ENCODE assay signal across 21 cellular contexts in the genomic region with DNA sequence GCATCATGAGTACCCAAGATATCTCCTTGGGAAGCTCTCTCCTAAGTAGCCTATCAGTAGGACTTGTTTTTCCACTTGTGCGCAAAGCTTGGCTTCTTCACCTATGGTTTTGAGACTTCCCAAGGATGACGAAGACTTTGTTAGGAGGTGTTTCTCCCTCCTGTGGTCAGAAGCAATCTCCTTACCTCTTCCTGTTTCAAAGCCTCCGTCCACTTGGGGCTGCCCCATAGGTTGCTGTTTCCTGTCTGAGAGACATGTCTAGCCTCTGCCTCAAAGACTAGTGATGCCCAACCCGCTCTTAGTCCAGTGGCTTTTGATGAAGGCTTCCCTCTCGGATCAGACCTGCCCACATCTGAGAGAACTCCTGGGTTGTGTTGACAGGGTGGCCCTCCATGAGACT.
DNase-seq lines count a peak whose midpoint lies in the region; ATAC-seq, FAIRE-seq and TF ChIP-seq lines count a peak whose summit lies in the region.
"Had no signal": no experiment of that assay in that cellular context is flagged by ENCODE, and none has a peak within 500 bp of the region (broad histone marks: within the 10 kb centered on the region; RNA-seq: fewer than 3 reads in every experiment).

No MANE protein-coding gene starts in this region.

- H3K9me1 ChIP-seq in K562 (ENCODE audit: control insufficient read depth, insufficient read depth, low read length), result no peaks in the 10 kb centered on the region

- POLR2A ChIA-PET in activated CD8-positive, alpha-beta T cell treated with anti-CD3 and anti-CD28 coated beads for 36 hours (lab: Charles Lee), result no interaction called here
- POLR2A ChIA-PET in activated CD8-positive, alpha-beta T cell treated with anti-CD3 and anti-CD28 coated beads, Interleukin-2, amount 10 ng/mL, durations not matched to agents 7 days and 5 days (lab: Charles Lee), result no interaction called here
- POLR2A ChIA-PET in K562 (lab: Yijun Ruan, JAX), result interaction anchor here (1.1 kb wide), 1 partner anchor 14 kb away, joined by 4 read pairs; no protein-coding TSS in a partner anchor

- no peak for FAIRE-seq in K562 (lab: Jason Lieb, UNC)
- FAIRE-seq: A549 had no signal

- H3K27ac ChIP-seq in K562 (ENCODE audit: extremely low read depth, low read depth, low read length) (no peak overlapping the region), WERI-Rb-1 (no peak overlapping the region)
- H3K27ac ChIP-seq: A549, cardiac muscle cell, esophagus muscularis mucosa, GM23248, transverse colon had no signal

- H3K4me1 ChIP-seq in K562 (replicated peaks in 1 of 2; ENCODE audit: control insufficient read depth in 2 of 2, insufficient read depth in 2 of 2, low read length in 2 of 2), result peaks cover 0 to 2% of the 10 kb centered on the region in 2 experiments; a peak in 1 of 5 replicates

- no peak; a peak in 1 of 4 replicates for TF ChIP-seq RAD21 in K562 (CRISPR knock-in tag; conservative IDR thresholded peaks at IDR 0.05 in 1 of 2, IDR thresholded peaks at IDR 0.05 in 1 of 2)

- H3K36me3 ChIP-seq in K562 (ENCODE audit: control insufficient read depth, insufficient read depth, low read length), result no peaks in the 10 kb centered on the region
- no peaks in the 10 kb centered on the region for H3K36me3 ChIP-seq in WERI-Rb-1
- H3K36me3 ChIP-seq: cardiac muscle cell had no signal

- no peak for ATAC-seq in activated CD8-positive, alpha-beta T cell treated with anti-CD3 and anti-CD28 coated beads for 36 hours
- no peak for ATAC-seq in activated CD8-positive, alpha-beta T cell treated with anti-CD3 and anti-CD28 coated beads, Interleukin-2, amount 10 ng/mL, durations not matched to agents 7 days and 5 days
- ATAC-seq in HG03108 (IDR thresholded peaks at IDR 0.05; ENCODE audit: unreplicated experiment) (peak; percentile 74), K562 (no peak), HG03175 (IDR thresholded peaks at IDR 0.05; ENCODE audit: unreplicated experiment) (no peak)
- ATAC-seq in stimulated activated memory B cell treated with anti-CD40 and anti-IgM and Interleukin-4, amounts not matched to agents 10 μg/mL and 1 μg/mL and 100 μg/mL, for 72 hours, result peak; percentile 44
- ATAC-seq: A549 had no signal

- H3K4me1 Mint-ChIP-seq in activated CD8-positive, alpha-beta T cell treated with anti-CD3 and anti-CD28 coated beads for 36 hours (ENCODE audit: low read depth), result peaks cover 43% of the 10 kb centered on the region
- H3K4me1 Mint-ChIP-seq in activated CD8-positive, alpha-beta T cell treated with anti-CD3 and anti-CD28 coated beads, Interleukin-2, amount 10 ng/mL, durations not matched to agents 7 days and 5 days (ENCODE audit: low read depth), result peaks cover 41% of the 10 kb centered on the region
- H3K4me1 Mint-ChIP-seq in stimulated activated memory B cell treated with anti-CD40 and anti-IgM and Interleukin-4, amounts not matched to agents 10 μg/mL and 1 μg/mL and 100 μg/mL, for 72 hours, result peaks cover 33% of the 10 kb centered on the region

- in situ Hi-C loops in K562 (cut with MboI), result no loop called here

- H3K79me2 ChIP-seq in K562 (ENCODE audit: control insufficient read depth, insufficient read depth, low read length), result no peaks in the 10 kb centered on the region

- no peak for TF ChIP-seq POLR2A in K562 (conservative IDR thresholded peaks at IDR 0.05)

- no peak for TF ChIP-seq EP300 in K562 (IDR thresholded peaks at IDR 0.05; ENCODE audit: low read length)

- DNase-seq in activated CD8-positive, alpha-beta T cell treated with anti-CD3 and anti-CD28 coated beads for 36 hours, result peak; percentile 18
- no peak for DNase-seq in activated CD8-positive, alpha-beta T cell treated with anti-CD3 and anti-CD28 coated beads, Interleukin-2, amount 10 ng/mL, durations not matched to agents 7 days and 5 days
- DNase-seq in K562 (ENCODE audit: extremely low read depth in 1 of 4, low spot score in 3 of 4) (no peak), COLO668 (lab: John Stamatoyannopoulos, UW; ENCODE audit: unreplicated experiment) (no peak), WERI-Rb-1 (no peak)
- DNase-seq: activated CD4-positive, alpha-beta T cell treated with anti-CD3 and anti-CD28 coated beads for 48 hours; DMS79 treated with DMSO at 0.1 percent for 48 hours; GM23248; Kasumi-1; NCI-H1105 treated with DMSO at 0.1 percent for 48 hours; NCI-H748 treated with DMSO at 0.1 percent for 48 hours; SIG-M5; T1000; transverse colon had no signal

- no peaks in the 10 kb centered on the region for H3K9me3 Mint-ChIP-seq in activated CD8-positive, alpha-beta T cell treated with anti-CD3 and anti-CD28 coated beads for 36 hours
- no peaks in the 10 kb centered on the region for H3K9me3 Mint-ChIP-seq in activated CD8-positive, alpha-beta T cell treated with anti-CD3 and anti-CD28 coated beads, Interleukin-2, amount 10 ng/mL, durations not matched to agents 7 days and 5 days (ENCODE audit: insufficient read depth)
- H3K9me3 Mint-ChIP-seq in stimulated activated memory B cell treated with anti-CD40 and anti-IgM and Interleukin-4, amounts not matched to agents 10 μg/mL and 1 μg/mL and 100 μg/mL, for 72 hours, result no peaks in the 10 kb centered on the region

- H3K4me2 ChIP-seq in K562 (ENCODE audit: insufficient read depth, low read length), result no peak overlapping the region
- H3K4me2 ChIP-seq: A549 had no signal

- WGBS in K562 (ENCODE audit: insufficient coverage, low coverage, missing lambda C conversion rate), result 12% methylated on average over 5 of the region's 5 CpGs

- no peak overlapping the region for H3K9ac ChIP-seq in K562 (ENCODE audit: insufficient read depth in 1 of 2, low read depth in 2 of 2, low read length in 2 of 2)
- H3K9ac ChIP-seq: GM23248 had no signal

- peaks cover 5% of the 10 kb centered on the region for H3K36me3 Mint-ChIP-seq in activated CD8-positive, alpha-beta T cell treated with anti-CD3 and anti-CD28 coated beads for 36 hours (ENCODE audit: low read depth)
- peaks cover 7% of the 10 kb centered on the region for H3K36me3 Mint-ChIP-seq in activated CD8-positive, alpha-beta T cell treated with anti-CD3 and anti-CD28 coated beads, Interleukin-2, amount 10 ng/mL, durations not matched to agents 7 days and 5 days (ENCODE audit: low read depth)
- H3K36me3 Mint-ChIP-seq in stimulated activated memory B cell treated with anti-CD40 and anti-IgM and Interleukin-4, amounts not matched to agents 10 μg/mL and 1 μg/mL and 100 μg/mL, for 72 hours, result no peaks in the 10 kb centered on the region

- CTCF ChIA-PET in activated CD8-positive, alpha-beta T cell treated with anti-CD3 and anti-CD28 coated beads for 36 hours (lab: Charles Lee), result no interaction called here
- CTCF ChIA-PET in activated CD8-positive, alpha-beta T cell treated with anti-CD3 and anti-CD28 coated beads, Interleukin-2, amount 10 ng/mL, durations not matched to agents 7 days and 5 days (lab: Charles Lee), result interaction anchor here (1.6 kb wide), 1 partner anchor 37 kb away, joined by 3 read pairs; no protein-coding TSS in a partner anchor
- CTCF ChIA-PET in K562 (lab: Yijun Ruan, JAX; ENCODE audit: low intra/inter-chr PET ratio), result no interaction called here

- no peak overlapping the region for H3K4me3 Mint-ChIP-seq in activated CD8-positive, alpha-beta T cell treated with anti-CD3 and anti-CD28 coated beads for 36 hours
- no peak overlapping the region for H3K4me3 Mint-ChIP-seq in activated CD8-positive, alpha-beta T cell treated with anti-CD3 and anti-CD28 coated beads, Interleukin-2, amount 10 ng/mL, durations not matched to agents 7 days and 5 days
- H3K4me3 Mint-ChIP-seq in stimulated activated memory B cell treated with anti-CD40 and anti-IgM and Interleukin-4, amounts not matched to agents 10 μg/mL and 1 μg/mL and 100 μg/mL, for 72 hours, result no peak overlapping the region

- BruUV-seq in K562 (replicated peaks; lab: Mats Ljungman, UMichigan), result no TSS peak

- H3K4me3 ChIP-seq in K562 (no peak overlapping the region), WERI-Rb-1 (ENCODE audit: low read depth, low read length) (no peak overlapping the region)
- H3K4me3 ChIP-seq: A549, cardiac muscle cell, esophagus muscularis mucosa, GM23248, transverse colon had no signal

- peaks cover 0 to 8% of the 10 kb centered on the region in 2 experiments; a peak in 2 of 5 replicates for H3K27me3 ChIP-seq in K562 (ENCODE audit: control insufficient read depth in 2 of 2, insufficient read depth in 2 of 2, low read length in 2 of 2)
- no peaks in the 10 kb centered on the region for H3K27me3 ChIP-seq in WERI-Rb-1 (ENCODE audit: insufficient read depth, low read depth, severe bottlenecking)
- H3K27me3 ChIP-seq: cardiac muscle cell, transverse colon had no signal

- H2AFZ ChIP-seq in K562 (ENCODE audit: low read depth, low read length), result no peak overlapping the region
- H2AFZ ChIP-seq: GM23248 had no signal

- peaks cover 3% of the 10 kb centered on the region for H3K27me3 Mint-ChIP-seq in activated CD8-positive, alpha-beta T cell treated with anti-CD3 and anti-CD28 coated beads for 36 hours
- H3K27me3 Mint-ChIP-seq in activated CD8-positive, alpha-beta T cell treated with anti-CD3 and anti-CD28 coated beads, Interleukin-2, amount 10 ng/mL, durations not matched to agents 7 days and 5 days (ENCODE audit: low read depth), result peaks cover 11% of the 10 kb centered on the region
- H3K27me3 Mint-ChIP-seq in stimulated activated memory B cell treated with anti-CD40 and anti-IgM and Interleukin-4, amounts not matched to agents 10 μg/mL and 1 μg/mL and 100 μg/mL, for 72 hours, result no peaks in the 10 kb centered on the region

- intact Hi-C loops in activated CD8-positive, alpha-beta T cell treated with anti-CD3 and anti-CD28 coated beads for 36 hours (cut with micrococcal nuclease), result no loop called here
- intact Hi-C loops in K562 (cut with micrococcal nuclease), result no loop called here

- H4K20me1 ChIP-seq in K562 (replicated peaks; ENCODE audit: control insufficient read depth, insufficient read depth, low read length), result no peaks in the 10 kb centered on the region; the same call in 1 of the 2 replicates

- peak overlapping the region; percentile 61 for H3K27ac Mint-ChIP-seq in activated CD8-positive, alpha-beta T cell treated with anti-CD3 and anti-CD28 coated beads for 36 hours
- H3K27ac Mint-ChIP-seq in activated CD8-positive, alpha-beta T cell treated with anti-CD3 and anti-CD28 coated beads, Interleukin-2, amount 10 ng/mL, durations not matched to agents 7 days and 5 days, result no peak overlapping the region
- no peak overlapping the region for H3K27ac Mint-ChIP-seq in stimulated activated memory B cell treated with anti-CD40 and anti-IgM and Interleukin-4, amounts not matched to agents 10 μg/mL and 1 μg/mL and 100 μg/mL, for 72 hours
- H3K27ac Mint-ChIP-seq: progenitor cell of endocrine pancreas had no signal

- no peaks in the 10 kb centered on the region for H3K9me3 ChIP-seq in K562 (replicated peaks; ENCODE audit: control insufficient read depth, insufficient read depth, low read depth, low read length)
- peaks cover 2% of the 10 kb centered on the region for H3K9me3 ChIP-seq in WERI-Rb-1 (ENCODE audit: severe bottlenecking)
- H3K9me3 ChIP-seq: A549, esophagus muscularis mucosa, transverse colon had no signal

- no peak for TF ChIP-seq CTCF in activated CD8-positive, alpha-beta T cell treated with anti-CD3 and anti-CD28 coated beads for 36 hours (IDR thresholded peaks at IDR 0.05)
- TF ChIP-seq CTCF in K562 (IDR thresholded peaks at IDR 0.05 in 2 of 3, conservative IDR thresholded peaks at IDR 0.05 in 1 of 3; ENCODE audit: insufficient read depth in 2 of 3, low read depth in 1 of 3, low read length in 3 of 3) (no peak), WERI-Rb-1 (IDR thresholded peaks at IDR 0.05; ENCODE audit: low read depth, low read length) (no peak)

Comparison
In these comparisons a context has a peak if more than half of its experiments do, and no peak if none do; other contexts are left out.
1. ATAC-seq: peak in HG03108 (single experiment) and stimulated activated memory B cell treated with anti-CD40 and anti-IgM and Interleukin-4, amounts not matched to agents 10 μg/mL and 1 μg/mL and 100 μg/mL, for 72 hours (single experiment); none in activated CD8-positive, alpha-beta T cell treated with anti-CD3 and anti-CD28 coated beads for 36 hours (single experiment), activated CD8-positive, alpha-beta T cell treated with anti-CD3 and anti-CD28 coated beads, Interleukin-2, amount 10 ng/mL, durations not matched to agents 7 days and 5 days (single experiment), K562 (single experiment) and HG03175 (single experiment).